1 cellular context compared by ENCODE assay signal in the genomic region with DNA sequence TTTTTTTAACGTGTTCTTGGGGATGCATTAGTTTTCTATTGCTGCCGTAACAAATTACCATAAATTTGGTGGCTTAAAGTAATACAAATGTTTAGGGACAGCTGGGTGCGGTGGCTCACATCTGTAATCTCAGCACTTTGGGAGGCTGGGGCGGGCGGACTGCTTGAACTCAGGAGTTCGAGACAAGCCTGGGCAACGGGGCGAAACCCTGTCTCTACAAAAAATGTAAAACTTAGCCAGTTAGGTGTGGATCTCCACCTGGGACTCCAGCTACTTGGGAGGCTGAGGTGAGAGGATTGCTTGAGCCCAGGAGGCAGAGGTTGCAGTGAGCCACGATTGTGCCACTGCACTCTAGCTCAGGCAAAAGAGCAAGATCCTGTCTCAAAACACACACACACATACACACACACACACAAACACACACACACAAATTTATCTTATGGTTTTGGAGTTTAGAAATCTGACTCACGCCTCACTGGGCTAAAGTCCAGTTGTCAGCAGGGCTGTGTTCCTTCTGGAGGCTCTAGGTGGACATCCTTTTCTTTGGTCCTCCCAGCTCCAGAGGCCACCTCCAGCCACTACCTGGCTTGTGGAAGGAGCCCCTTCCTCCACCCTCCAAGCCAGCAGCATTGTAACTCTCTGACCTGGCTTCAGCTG.
TF ChIP-seq lines count a peak whose summit lies in the region.

No MANE protein-coding gene starts in this region.

TF ChIP-seq in IMR-90, 13 proteins besides CTCF, POLR2A, EP300 and RAD21 (continued from another document):
- TF ChIP-seq, protein P1, sequence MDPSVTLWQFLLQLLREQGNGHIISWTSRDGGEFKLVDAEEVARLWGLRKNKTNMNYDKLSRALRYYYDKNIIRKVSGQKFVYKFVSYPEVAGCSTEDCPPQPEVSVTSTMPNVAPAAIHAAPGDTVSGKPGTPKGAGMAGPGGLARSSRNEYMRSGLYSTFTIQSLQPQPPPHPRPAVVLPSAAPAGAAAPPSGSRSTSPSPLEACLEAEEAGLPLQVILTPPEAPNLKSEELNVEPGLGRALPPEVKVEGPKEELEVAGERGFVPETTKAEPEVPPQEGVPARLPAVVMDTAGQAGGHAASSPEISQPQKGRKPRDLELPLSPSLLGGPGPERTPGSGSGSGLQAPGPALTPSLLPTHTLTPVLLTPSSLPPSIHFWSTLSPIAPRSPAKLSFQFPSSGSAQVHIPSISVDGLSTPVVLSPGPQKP (IDR thresholded peaks at IDR 0.05; ENCODE audit: borderline replicate concordance, low read depth, low read length): no peak
- TF ChIP-seq FOS (IDR thresholded peaks at IDR 0.05; ENCODE audit: low read depth, low read length): no peak
